ENCODE assay signal across 21 cellular contexts in the genomic region with DNA sequence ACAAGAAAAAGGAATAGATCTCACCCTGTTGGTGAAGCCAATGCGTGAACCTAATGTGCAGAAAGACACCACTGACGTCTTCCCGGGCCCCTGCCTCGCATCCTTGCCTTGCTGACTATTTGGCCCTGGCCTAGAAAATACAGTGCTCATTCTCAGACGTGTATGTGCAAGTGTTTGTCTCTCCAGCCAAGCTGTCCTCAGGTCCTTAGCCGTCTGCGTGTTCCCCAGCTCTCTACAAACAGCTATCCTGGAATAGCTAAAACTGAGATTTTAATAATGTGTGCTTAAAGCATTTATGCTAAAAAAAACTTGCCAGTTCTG. TPM values are rescaled to one million over a fixed set of nuclear protein-coding genes. Genes with fewer than 3 reads are reported as not detected.
DNase-seq lines count a peak whose midpoint lies in the region; ATAC-seq and TF ChIP-seq lines count a peak whose summit lies in the region.
"Had no signal": no experiment of that assay in that cellular context is flagged by ENCODE, and none has a peak within 500 bp of the region (broad histone marks: within the 10 kb centered on the region; RNA-seq: fewer than 3 reads in every experiment).

No MANE protein-coding gene starts in this region.

- H3K27ac Mint-ChIP-seq in endodermal cell (no peak overlapping the region), type B pancreatic cell (peak overlapping the region; percentile 1)
- H3K27ac Mint-ChIP-seq: activated naive CD4-positive, alpha-beta T cell treated with anti-CD3 and anti-CD28 coated beads for 36 hours; stimulated activated naive CD8-positive, alpha-beta T cell treated with anti-CD3 and anti-CD28 coated beads, Interleukin-15, Interleukin-2, amounts not matched to agents 100 ng/mL and 50 ng/mL, for 24 hours; T-helper 2 cell treated with Interferon-gamma antibody and Interleukin-4, amounts not matched to agents 5 μg/mL and 100 μg/mL, for 36 hours had no signal

- TF ChIP-seq POLR2A in heart left ventricle (IDR thresholded peaks at IDR 0.05) = no peak

- 82 to 89% (median 89%) methylated on average over 7 of the region's 7 CpGs for WGBS in heart left ventricle, 4 donors
- 89 to 100% methylated on average over 4 to 7 of the region's 7 CpGs for WGBS in endodermal cell (ENCODE audit: insufficient coverage in 1 of 2, insufficient read length in 1 of 2), 2 experiments

- intact Hi-C loops in heart left ventricle (cut with DNase I) = loop anchor here in 1 of 10 donors (5.0 kb wide), 2 partner anchors 38 to 52 kb away; no protein-coding TSS in a partner anchor
- intact Hi-C loops in cardiac septum (cut with DNase I) = no loop called here

- DNase-seq in heart left ventricle = no peak
- no peak for DNase-seq in cardiac septum (ENCODE audit: low spot score)
- DNase-seq in endodermal cell = peak; percentile 34
- DNase-seq in type B pancreatic cell (ENCODE audit: extremely low spot score, unreplicated experiment) = no peak
- no peak for DNase-seq in NCI-H2171 (lab: John Stamatoyannopoulos, UW)
- no peak for DNase-seq in putamen (ENCODE audit: low spot score)
- DNase-seq: activated CD4-positive, alpha-beta T cell treated with anti-CD3 and anti-CD28 coated beads, Interleukin-2, amount 50 U/mL, for 48 hours; activated naive CD4-positive, alpha-beta T cell treated with anti-CD3 and anti-CD28 coated beads for 36 hours; activated T-cell treated with anti-CD3 and anti-CD28 coated beads for 4 hours; C1 segment of cervical spinal cord; gastrocnemius medialis; left lung; NCI-H1436 treated with DMSO at 0.1 percent for 48 hours had no signal

- peaks cover 0 to 25% (median 19%) of the 10 kb centered on the region in 12 donors for H3K4me1 ChIP-seq in heart left ventricle
- peaks cover 6% of the 10 kb centered on the region for H3K4me1 ChIP-seq in endodermal cell (ENCODE audit: control insufficient read depth, insufficient read depth, low read length)
- H3K4me1 ChIP-seq in muscle layer of duodenum (ENCODE audit: control insufficient read depth in 1 of 2, insufficient read depth in 2 of 2, low read length in 2 of 2) = peaks cover 0 to 18% of the 10 kb centered on the region in 2 donors
- H3K4me1 ChIP-seq: A549, gastrocnemius medialis, left lung, parathyroid adenoma had no signal

- no peak overlapping the region for H3K4me3 ChIP-seq in heart left ventricle
- no peak overlapping the region for H3K4me3 ChIP-seq in endodermal cell (ENCODE audit: low read length)
- no peak overlapping the region for H3K4me3 ChIP-seq in muscle layer of duodenum (ENCODE audit: low read depth in 1 of 2, low read length in 2 of 2)
- H3K4me3 ChIP-seq: A549, gastrocnemius medialis, left lung had no signal

- H3K36me3 ChIP-seq in heart left ventricle (no peaks in the 10 kb centered on the region), endodermal cell (ENCODE audit: control insufficient read depth, insufficient read depth, low read length) (no peaks in the 10 kb centered on the region), muscle layer of duodenum (ENCODE audit: control insufficient read depth in 1 of 2, insufficient read depth in 2 of 2, low read length in 2 of 2) (no peaks in the 10 kb centered on the region)
- H3K36me3 ChIP-seq: gastrocnemius medialis, left lung had no signal

- H3K4me3 Mint-ChIP-seq in endodermal cell (no peak overlapping the region), type B pancreatic cell (no peak overlapping the region)
- H3K4me3 Mint-ChIP-seq: activated naive CD4-positive, alpha-beta T cell treated with anti-CD3 and anti-CD28 coated beads for 36 hours; stimulated activated naive CD8-positive, alpha-beta T cell treated with anti-CD3 and anti-CD28 coated beads, Interleukin-15, Interleukin-2, amounts not matched to agents 100 ng/mL and 50 ng/mL, for 24 hours; T-helper 2 cell treated with Interferon-gamma antibody and Interleukin-4, amounts not matched to agents 5 μg/mL and 100 μg/mL, for 36 hours had no signal

- H3K36me3 Mint-ChIP-seq in endodermal cell (ENCODE audit: low read depth) = no peaks in the 10 kb centered on the region
- H3K36me3 Mint-ChIP-seq in type B pancreatic cell = no peaks in the 10 kb centered on the region

- H3K9ac ChIP-seq in endodermal cell (ENCODE audit: extremely low read depth, low read length, poor library complexity, severe bottlenecking) = no peak overlapping the region
- H3K9ac ChIP-seq: parathyroid adenoma had no signal

- TF ChIP-seq CTCF in heart left ventricle (IDR thresholded peaks at IDR 0.05) (no peak), endodermal cell (conservative IDR thresholded peaks at IDR 0.05) (no peak), type B pancreatic cell (conservative IDR thresholded peaks at IDR 0.05) (no peak)

- H3K9me3 Mint-ChIP-seq in endodermal cell (no peaks in the 10 kb centered on the region), type B pancreatic cell (peaks cover 5% of the 10 kb centered on the region)
- H3K9me3 Mint-ChIP-seq: activated naive CD4-positive, alpha-beta T cell treated with anti-CD3 and anti-CD28 coated beads for 36 hours; stimulated activated naive CD8-positive, alpha-beta T cell treated with anti-CD3 and anti-CD28 coated beads, Interleukin-15, Interleukin-2, amounts not matched to agents 100 ng/mL and 50 ng/mL, for 24 hours; T-helper 2 cell treated with Interferon-gamma antibody and Interleukin-4, amounts not matched to agents 5 μg/mL and 100 μg/mL, for 36 hours had no signal

- H3K9me3 ChIP-seq in heart left ventricle (no peaks in the 10 kb centered on the region), endodermal cell (ENCODE audit: control insufficient read depth, low read length) (no peaks in the 10 kb centered on the region), muscle layer of duodenum (ENCODE audit: control insufficient read depth in 1 of 2, low read length in 2 of 2) (no peaks in the 10 kb centered on the region)
- H3K9me3 ChIP-seq: A549, gastrocnemius medialis, left lung had no signal

- H3K27ac ChIP-seq in heart left ventricle (peak overlapping the region in 7 of 12 donors; percentile 63 to 85 (median 76)), endodermal cell (ENCODE audit: low read depth, low read length) (no peak overlapping the region), muscle layer of duodenum (ENCODE audit: low read length) (peak overlapping the region; percentile 12)
- H3K27ac ChIP-seq: epithelial cell of prostate, gastrocnemius medialis, left lung, parathyroid adenoma had no signal

- ATAC-seq in heart left ventricle (no peak), HG03039 (IDR thresholded peaks at IDR 0.05; ENCODE audit: unreplicated experiment) (no peak)
- ATAC-seq: gastrocnemius medialis, Panc1 had no signal

- H3K27me3 Mint-ChIP-seq in endodermal cell (ENCODE audit: insufficient read depth) (no peaks in the 10 kb centered on the region), type B pancreatic cell (no peaks in the 10 kb centered on the region)
- H3K27me3 Mint-ChIP-seq: stimulated activated naive CD8-positive, alpha-beta T cell treated with anti-CD3 and anti-CD28 coated beads, Interleukin-15, Interleukin-2, amounts not matched to agents 100 ng/mL and 50 ng/mL, for 24 hours had no signal

- H3K27me3 ChIP-seq in heart left ventricle = no peaks in the 10 kb centered on the region
- no peaks in the 10 kb centered on the region for H3K27me3 ChIP-seq in endodermal cell (ENCODE audit: control insufficient read depth, insufficient read depth, low read length, poor library complexity, severe bottlenecking)
- H3K27me3 ChIP-seq in muscle layer of duodenum (ENCODE audit: low read depth, low read length) = no peaks in the 10 kb centered on the region
- H3K27me3 ChIP-seq: gastrocnemius medialis, left lung had no signal

- H3K4me1 Mint-ChIP-seq in endodermal cell (peaks cover 12% of the 10 kb centered on the region), type B pancreatic cell (ENCODE audit: unreplicated experiment) (peaks cover 33% of the 10 kb centered on the region)

RNA-seq across cellular contexts. Expression of gene IRF2BP2, which starts 55.9 kb away (rescaled TPM):
- total RNA-seq in heart left ventricle (100 to 1,000 TPM in 4 of 9 donors, 10 to 100 TPM in 5; 76.7 to 126 (median 81.3) TPM), cardiac septum (65.6 TPM), endodermal cell (10 to 100 TPM; 41.6 to 45.7 TPM), type B pancreatic cell (ENCODE audit: low replicate concordance) (181 and 202 TPM in 2 replicates)
- 10 to 100 TPM; 36.1 to 77.4 TPM for polyA plus RNA-seq in heart left ventricle
- polyA plus RNA-seq in endodermal cell (2013, experiment 1 of 2) = 63.2 TPM
- 56.4 TPM for polyA plus RNA-seq in endodermal cell (2013, experiment 2 of 2)
